Comparison of ENCODE assay signal across 8 cellular contexts in the genomic region with DNA sequence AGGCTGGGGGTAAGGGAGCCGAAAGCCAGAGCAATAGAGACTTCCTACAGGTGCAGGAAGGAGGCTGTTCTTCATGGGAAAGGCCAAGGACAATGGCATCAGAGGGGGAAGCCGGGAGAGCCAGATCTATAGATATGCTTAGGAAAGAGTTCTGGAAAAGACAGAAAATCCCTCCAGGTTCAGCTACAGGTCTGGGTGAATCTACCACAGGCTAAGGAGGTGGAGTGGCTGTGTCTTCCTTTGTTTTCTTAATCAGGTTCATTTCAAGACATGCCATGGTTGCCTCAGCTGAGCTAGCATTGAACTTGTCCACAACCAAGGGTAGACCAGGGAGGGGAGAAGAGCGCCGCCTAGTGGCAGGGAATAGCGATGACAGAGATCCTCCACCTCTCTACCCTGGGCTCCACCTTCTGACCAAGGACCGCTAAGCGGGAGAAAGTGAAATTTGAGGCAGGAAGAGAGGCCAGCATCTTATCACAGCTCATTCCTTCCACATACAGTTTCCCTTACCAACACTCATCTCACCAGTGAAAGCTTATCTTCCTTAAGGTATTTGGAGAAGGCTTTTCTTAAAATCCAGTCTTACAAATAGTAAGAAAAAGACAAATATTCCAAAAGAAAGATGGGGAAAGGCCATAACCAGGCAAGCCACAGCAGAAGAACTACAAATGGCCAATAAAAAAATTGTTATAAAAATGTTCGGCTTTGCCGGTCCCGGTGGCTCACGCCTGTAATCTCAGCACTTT.
DNase-seq lines count a peak whose midpoint lies in the region; ATAC-seq and TF ChIP-seq lines count a peak whose summit lies in the region.

No MANE protein-coding gene starts in this region.

- H3K4me3 Mint-ChIP-seq in Caco-2 (ENCODE audit: unreplicated experiment), result no peak overlapping the region

- H3K9me3 ChIP-seq in Caco-2 (no peaks in the 10 kb centered on the region), MM.1S (replicated peaks; ENCODE audit: insufficient read depth, low read length) (no peaks in the 10 kb centered on the region), esophagus squamous epithelium (no peaks in the 10 kb centered on the region), prostate gland (no peaks in the 10 kb centered on the region)

- no peaks in the 10 kb centered on the region for H3K79me2 ChIP-seq in MM.1S (ENCODE audit: low read length)

- H3K27ac ChIP-seq in MM.1S (ENCODE audit: low read length) (no peak overlapping the region), VCaP (no peak overlapping the region), esophagus squamous epithelium (no peak overlapping the region), prostate gland (no peak overlapping the region)

- ATAC-seq in GM19467 (IDR thresholded peaks at IDR 0.05; ENCODE audit: unreplicated experiment), result peak; percentile 63

- no peak overlapping the region for H3K27ac Mint-ChIP-seq in Caco-2 (ENCODE audit: unreplicated experiment)

- no peaks in the 10 kb centered on the region for H4K20me1 ChIP-seq in MM.1S (ENCODE audit: insufficient read depth, low read length)

- no peaks in the 10 kb centered on the region for H3K9me3 Mint-ChIP-seq in Caco-2 (ENCODE audit: unreplicated experiment)

- H3K4me1 Mint-ChIP-seq in Caco-2 (ENCODE audit: low read depth, unreplicated experiment), result no peaks in the 10 kb centered on the region

- H3K36me3 Mint-ChIP-seq in Caco-2 (ENCODE audit: insufficient read depth, unreplicated experiment), result no peaks in the 10 kb centered on the region

- peaks cover 3% of the 10 kb centered on the region for H3K27me3 Mint-ChIP-seq in Caco-2 (ENCODE audit: insufficient read depth, unreplicated experiment)

- H3K4me3 ChIP-seq in Caco-2 (ENCODE audit: low read depth, low read length) (no peak overlapping the region), MM.1S (ENCODE audit: low read length) (no peak overlapping the region), esophagus squamous epithelium (no peak overlapping the region), prostate gland (no peak overlapping the region)

- H3K4me2 ChIP-seq in MM.1S (ENCODE audit: low read depth, low read length), result no peak overlapping the region

- intact Hi-C loops in Caco-2 (cut with micrococcal nuclease; ENCODE audit: unreplicated experiment) (loop anchor here (1.0 kb wide), 2 partner anchors 69 to 75 kb away; no protein-coding TSS in a partner anchor), esophagus squamous epithelium (cut with DNase I) (no loop called here), prostate gland (cut with DNase I) (no loop called here)

- H3K36me3 ChIP-seq in Caco-2 (ENCODE audit: control insufficient read depth, insufficient read depth, low read length) (no peaks in the 10 kb centered on the region), MM.1S (replicated peaks; ENCODE audit: insufficient read depth, low read length) (no peaks in the 10 kb centered on the region), esophagus squamous epithelium (no peaks in the 10 kb centered on the region), prostate gland (no peaks in the 10 kb centered on the region)

- TF ChIP-seq CTCF in Caco-2 (IDR thresholded peaks at IDR 0.05; ENCODE audit: insufficient read depth in 1 of 2, low read depth in 1 of 2, low read length in 1 of 2, severe bottlenecking in 1 of 2, unreplicated experiment in 1 of 2), result peak; percentile 75 to 93
- TF ChIP-seq CTCF in MM.1S (IDR thresholded peaks at IDR 0.05; ENCODE audit: low read length), result peak; percentile 46
- peak; percentile 50 for TF ChIP-seq CTCF in VCaP (conservative IDR thresholded peaks at IDR 0.05)
- TF ChIP-seq CTCF in esophagus squamous epithelium (IDR thresholded peaks at IDR 0.05), result peak in 5 of 6 experiments; percentile 21 to 56 (median 49)
- peak in 3 of 4 experiments; percentile 11 to 29 (median 21) for TF ChIP-seq CTCF in prostate gland (IDR thresholded peaks at IDR 0.05)

- H3K9me2 ChIP-seq in MM.1S (replicated peaks; ENCODE audit: insufficient read depth, low read length), result no peaks in the 10 kb centered on the region

- no peaks in the 10 kb centered on the region for H3K4me1 ChIP-seq in Caco-2
- no peaks in the 10 kb centered on the region for H3K4me1 ChIP-seq in MM.1S (ENCODE audit: low read length)
- no peaks in the 10 kb centered on the region for H3K4me1 ChIP-seq in esophagus squamous epithelium
- H3K4me1 ChIP-seq in prostate gland (replicated peaks), result no peaks in the 10 kb centered on the region

- CTCF ChIA-PET in Caco-2 (lab: Charles Lee), result interaction anchor here (1.0 to 1.8 kb wide), 6 partner anchors 8 to 74 kb away, joined by 3 to 13 read pairs (median 6); partner anchors contain the start of gene VIT

- TF ChIP-seq POLR2A in esophagus squamous epithelium (IDR thresholded peaks at IDR 0.05), result no peak
- TF ChIP-seq POLR2A in prostate gland (IDR thresholded peaks at IDR 0.05), result no peak

- no peaks in the 10 kb centered on the region for H3F3A ChIP-seq in MM.1S (ENCODE audit: insufficient read depth, low read length)

- H3K9ac ChIP-seq in MM.1S (ENCODE audit: low read length), result no peak overlapping the region

- no peak overlapping the region for H2AFZ ChIP-seq in MM.1S (ENCODE audit: low read length)

- H3K27me3 ChIP-seq in Caco-2 (replicated peaks; ENCODE audit: control insufficient read depth, insufficient read depth, low read length), result no peaks in the 10 kb centered on the region
- no peaks in the 10 kb centered on the region for H3K27me3 ChIP-seq in MM.1S (replicated peaks; ENCODE audit: insufficient read depth, low read length)
- no peaks in the 10 kb centered on the region for H3K27me3 ChIP-seq in esophagus squamous epithelium
- H3K27me3 ChIP-seq in prostate gland (replicated peaks; ENCODE audit: insufficient read depth), result no peaks in the 10 kb centered on the region

- WGBS in esophagus squamous epithelium, 2 donors, result 65 to 66% methylated on average over 11 of the region's 11 CpGs
- 74% methylated on average over 11 of the region's 11 CpGs for WGBS in prostate gland

- POLR2A ChIA-PET in Caco-2 (lab: Charles Lee), result interaction anchor here (0.7 kb wide), 1 partner anchor 448 kb away, joined by 3 read pairs; no protein-coding TSS in a partner anchor

- no TSS peak for BruUV-seq in Caco-2 (replicated peaks; lab: Mats Ljungman, UMichigan)

- DNase-seq in Caco-2 (peak; percentile 68 to 76), MM.1S (peak; percentile 25), esophagus squamous epithelium (lab: John Stamatoyannopoulos, UW) (no peak), prostate gland (ENCODE audit: low spot score) (no peak), NCI-H187 treated with DMSO at 0.1 percent for 48 hours (lab: John Stamatoyannopoulos, UW) (no peak), cortex of kidney (lab: John Stamatoyannopoulos, UW) (no peak)

Comparison
In these comparisons a context has a peak if more than half of its experiments do, and no peak if none do; other contexts are left out.
1. DNase-seq: peak in Caco-2 (2 of 2) and MM.1S (single experiment); none in esophagus squamous epithelium (single experiment), prostate gland (single experiment), NCI-H187 treated with DMSO at 0.1 percent for 48 hours (single experiment) and cortex of kidney (single experiment).
2. CTCF ChIP-seq: peak in every context shown above with its lines; median percentile 84 in Caco-2; 50 in VCaP; 49 in esophagus squamous epithelium; 46 in MM.1S; 21 in prostate gland.